20 cellular contexts compared by ENCODE assay signal in genomic region chr6:127561660-127562059, GRCh38. TPM values are rescaled to one million over a fixed set of nuclear protein-coding genes. Genes with fewer than 3 reads are reported as not detected.
"Had no signal": no experiment of that assay in that cellular context is flagged by ENCODE, and none has a peak within 500 bp of the region (broad histone marks: within the 10 kb centered on the region; RNA-seq: fewer than 3 reads in every experiment).

No MANE protein-coding gene starts in this region.

- H3K4me3 ChIP-seq: cardiac muscle cell, esophagus muscularis mucosa, lower lobe of right lung, ovary, upper lobe of right lung had no signal

- H3K4me1 ChIP-seq: esophagus muscularis mucosa, lower lobe of right lung, upper lobe of right lung had no signal

- ATAC-seq: activated CD8-positive, alpha-beta T cell treated with anti-CD3 and anti-CD28 coated beads for 36 hours; left colon; lower lobe of right lung; naive thymus-derived CD8-positive, alpha-beta T cell; stimulated activated naive B cell treated with anti-CD40 and anti-IgM and Interleukin-4, amounts not matched to agents 10 μg/mL and 1 μg/mL and 100 μg/mL, for 72 hours; upper lobe of right lung had no signal

- H3K9me3 ChIP-seq: esophagus muscularis mucosa, lower lobe of right lung, ovary, upper lobe of right lung had no signal

- DNase-seq: activated B cell treated with CpG ODN at 0.5 μM for 24 hours; activated CD4-positive, alpha-beta T cell treated with anti-CD3 and anti-CD28 coated beads for 48 hours; activated CD8-positive, alpha-beta T cell treated with anti-CD3 and anti-CD28 coated beads for 36 hours; activated naive CD4-positive, alpha-beta T cell treated with anti-CD3 and anti-CD28 coated beads, Interleukin-2, amount 10 ng/mL, durations not matched to agents 7 days and 5 days; activated T-cell treated with anti-CD3 and anti-CD28 coated beads, Interleukin-2, amount 50 U/mL, for 24 hours; dermis blood vessel endothelial cell; effector memory CD4-positive, alpha-beta T cell; islet precursor cell; left colon; lower lobe of right lung; naive thymus-derived CD8-positive, alpha-beta T cell; ovary; stimulated activated naive B cell treated with anti-CD40 and anti-IgM and Interleukin-4, amounts not matched to agents 10 μg/mL and 1 μg/mL and 100 μg/mL, for 72 hours; upper lobe of right lung had no signal

- H3K27me3 ChIP-seq: cardiac muscle cell, esophagus muscularis mucosa, ovary, upper lobe of right lung had no signal

- H3K27ac ChIP-seq: cardiac muscle cell, esophagus muscularis mucosa, lower lobe of right lung, ovary, upper lobe of right lung had no signal

- H3K36me3 ChIP-seq: cardiac muscle cell, esophagus muscularis mucosa, lower lobe of right lung, ovary, upper lobe of right lung had no signal

RNA-seq across cellular contexts. Expression of gene C6orf58, which starts 15.3 kb away (rescaled TPM):
- total RNA-seq: activated B cell treated with CpG ODN at 0.5 μM for 24 hours; activated CD8-positive, alpha-beta T cell treated with anti-CD3 and anti-CD28 coated beads for 36 hours; cardiac muscle cell; chondrocyte; dermis blood vessel endothelial cell; endothelial cell of umbilical vein; esophagus muscularis mucosa; glomerular endothelial cell; left colon; lower lobe of right lung; mesenteric fat pad; naive thymus-derived CD8-positive, alpha-beta T cell; upper lobe of right lung had no signal
- polyA plus RNA-seq: cardiac muscle cell; endothelial cell of umbilical vein; naive thymus-derived CD8-positive, alpha-beta T cell; ovary had no signal
